In genomic region chr6:20315456-20315855, GRCh38 we compare ENCODE assay signal across 8 cellular contexts.
"Had no signal": no experiment of that assay in that cellular context is flagged by ENCODE, and none has a peak within 500 bp of the region (broad histone marks: within the 10 kb centered on the region; RNA-seq: fewer than 3 reads in every experiment).

No MANE protein-coding gene starts in this region.

- FAIRE-seq: G401.6, GM12878, GM12891, GM12892, GM18507, GM19239 had no signal

- DNase-seq: GDM1, GF-D8 had no signal

- H3K4me3 ChIP-seq: GM12878 had no signal
